In the genomic region with DNA sequence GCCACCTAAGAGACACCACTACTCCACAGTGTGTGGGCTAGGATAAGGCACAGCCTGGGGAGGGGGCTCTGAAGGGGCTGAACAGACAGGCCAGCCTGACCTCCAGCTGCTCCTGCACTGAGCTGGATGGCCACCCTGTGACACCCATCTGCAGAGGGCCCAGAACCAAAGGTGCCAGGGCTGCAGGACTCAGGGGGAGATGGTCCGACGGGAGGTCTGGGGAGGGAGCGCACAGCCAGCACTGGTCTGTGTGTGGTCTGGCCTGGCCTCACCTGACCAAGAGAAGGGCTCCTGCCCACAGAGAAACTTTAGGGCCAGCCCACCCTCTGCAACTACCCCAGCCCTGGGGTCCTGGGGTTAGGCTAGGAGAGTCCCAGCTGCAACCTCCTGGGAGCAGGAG, we compare ENCODE assay signal across 9 cellular contexts. TPM values are rescaled to one million over a fixed set of nuclear protein-coding genes. Genes with fewer than 3 reads are reported as not detected.
DNase-seq lines count a peak whose midpoint lies in the region; ATAC-seq and TF ChIP-seq lines count a peak whose summit lies in the region.
"Had no signal": no experiment of that assay in that cellular context is flagged by ENCODE, and none has a peak within 500 bp of the region (broad histone marks: within the 10 kb centered on the region; RNA-seq: fewer than 3 reads in every experiment).

No MANE protein-coding gene starts in this region.

- H3K27ac ChIP-seq in GM23338 (ENCODE audit: low read depth) (no peak overlapping the region), Peyer's patch (peak overlapping the region in 3 of 4 donors; percentile 55 to 82 (median 61)), fibroblast of lung (ENCODE audit: insufficient read depth, low read length) (no peak overlapping the region), psoas muscle (no peak overlapping the region)

- no peaks in the 10 kb centered on the region; the same call in 1 of the 2 replicates for H3K36me3 ChIP-seq in GM23338 (ENCODE audit: insufficient read depth)
- peaks cover 0 to 26% (median 0%) of the 10 kb centered on the region in 3 donors for H3K36me3 ChIP-seq in Peyer's patch
- peaks cover 20% of the 10 kb centered on the region for H3K36me3 ChIP-seq in fibroblast of lung (ENCODE audit: control insufficient read depth, insufficient read depth, low read length)
- peaks cover 3 to 34% of the 10 kb centered on the region in 2 donors for H3K36me3 ChIP-seq in psoas muscle (ENCODE audit: insufficient read depth in 1 of 2, low read depth in 1 of 2)

- DNase-seq in GM23338 (ENCODE audit: low spot score) (no peak), Peyer's patch (no peak), fibroblast of lung (ENCODE audit: low read depth in 2 of 2) (no peak), psoas muscle (no peak), head of caudate nucleus (no peak), T1000 (lab: John Stamatoyannopoulos, UW) (no peak)
- no peak for DNase-seq in activated CD8-positive, alpha-beta memory T cell treated with anti-CD3 and anti-CD28 coated beads, Interleukin-2, amount 10 ng/mL, durations not matched to agents 7 days and 5 days
- DNase-seq: NCI-H1930 had no signal

- H3K4me3 ChIP-seq in GM23338 (peak overlapping the region; percentile 84), Peyer's patch (peak overlapping the region in 1 of 4 donors; percentile 60), fibroblast of lung (replicated peaks in 1 of 4; ENCODE audit: control extremely low read depth in 1 of 4, insufficient read depth in 1 of 4, low read depth in 3 of 4, low read length in 4 of 4) (no peak overlapping the region), psoas muscle (peak overlapping the region; percentile 74)

- H2AFZ ChIP-seq in GM23338 (no peak overlapping the region), fibroblast of lung (ENCODE audit: low read length) (no peak overlapping the region)

- TF ChIP-seq CTCF in GM23338 (conservative IDR thresholded peaks at IDR 0.05; ENCODE audit: low read depth in 2 of 2) (no peak), Peyer's patch (IDR thresholded peaks at IDR 0.05) (no peak), fibroblast of lung (conservative IDR thresholded peaks at IDR 0.05 in 1 of 2, IDR thresholded peaks at IDR 0.05 in 1 of 2; ENCODE audit: low read depth in 1 of 2, low read length in 2 of 2) (no peak), psoas muscle (IDR thresholded peaks at IDR 0.05) (no peak)

- H3K27me3 ChIP-seq in GM23338 (ENCODE audit: insufficient read depth) (no peaks in the 10 kb centered on the region), Peyer's patch (no peaks in the 10 kb centered on the region), fibroblast of lung (ENCODE audit: control insufficient read depth, insufficient read depth, low read length) (no peaks in the 10 kb centered on the region), psoas muscle (ENCODE audit: insufficient read depth in 3 of 3, low read length in 2 of 3) (no peaks in the 10 kb centered on the region)

- peaks cover 10% of the 10 kb centered on the region for H3F3A ChIP-seq in GM23338 (replicated peaks; ENCODE audit: low read depth)

- H3K4me2 ChIP-seq in GM23338 (peak overlapping the region; percentile 89), fibroblast of lung (ENCODE audit: extremely low read depth, insufficient read depth, low read length) (peak overlapping the region; percentile 44)

- H3K4me1 ChIP-seq in GM23338 (ENCODE audit: insufficient read depth) (peaks cover 11% of the 10 kb centered on the region; the same call in 1 of the 2 replicates), Peyer's patch (peaks cover 0 to 38% (median 24%) of the 10 kb centered on the region in 4 donors), fibroblast of lung (ENCODE audit: control insufficient read depth, extremely low read depth, insufficient read depth, low read length) (peaks cover 6% of the 10 kb centered on the region), psoas muscle (peaks cover 16% of the 10 kb centered on the region)

- peak overlapping the region; percentile 75 for H3K4me3 Mint-ChIP-seq in GM23338
- H3K4me3 Mint-ChIP-seq in activated CD8-positive, alpha-beta memory T cell treated with anti-CD3 and anti-CD28 coated beads, Interleukin-2, amount 10 ng/mL, durations not matched to agents 7 days and 5 days, result no peak overlapping the region

- H3K9me3 Mint-ChIP-seq in GM23338, result no peaks in the 10 kb centered on the region
- no peaks in the 10 kb centered on the region for H3K9me3 Mint-ChIP-seq in activated CD8-positive, alpha-beta memory T cell treated with anti-CD3 and anti-CD28 coated beads, Interleukin-2, amount 10 ng/mL, durations not matched to agents 7 days and 5 days (ENCODE audit: low read depth)

- H3K79me2 ChIP-seq in GM23338 (replicated peaks; ENCODE audit: insufficient read depth), result no peaks in the 10 kb centered on the region
- no peaks in the 10 kb centered on the region for H3K79me2 ChIP-seq in fibroblast of lung (ENCODE audit: control insufficient read depth, insufficient read depth, low read length)

- intact Hi-C loops in psoas muscle (cut with DNase I), result no loop called here
- intact Hi-C loops in head of caudate nucleus (cut with DNase I), result no loop called here

- peaks cover 12% of the 10 kb centered on the region for H3K27me3 Mint-ChIP-seq in GM23338 (ENCODE audit: insufficient read depth, low read depth, poor library complexity)
- H3K27me3 Mint-ChIP-seq in activated CD8-positive, alpha-beta memory T cell treated with anti-CD3 and anti-CD28 coated beads, Interleukin-2, amount 10 ng/mL, durations not matched to agents 7 days and 5 days, result no peaks in the 10 kb centered on the region

- H3K4me1 Mint-ChIP-seq in GM23338, result peaks cover 13% of the 10 kb centered on the region; the same call in 2 of the 3 replicates
- peaks cover 34% of the 10 kb centered on the region for H3K4me1 Mint-ChIP-seq in activated CD8-positive, alpha-beta memory T cell treated with anti-CD3 and anti-CD28 coated beads, Interleukin-2, amount 10 ng/mL, durations not matched to agents 7 days and 5 days

- ATAC-seq in GM23338 (no peak), psoas muscle (no peak), HG03196 (IDR thresholded peaks at IDR 0.05; ENCODE audit: unreplicated experiment) (no peak)
- no peak for ATAC-seq in activated CD8-positive, alpha-beta memory T cell treated with anti-CD3 and anti-CD28 coated beads, Interleukin-2, amount 10 ng/mL, durations not matched to agents 7 days and 5 days

- H3K36me3 Mint-ChIP-seq in GM23338 (ENCODE audit: low read depth), result peaks cover 25% of the 10 kb centered on the region
- H3K36me3 Mint-ChIP-seq in activated CD8-positive, alpha-beta memory T cell treated with anti-CD3 and anti-CD28 coated beads, Interleukin-2, amount 10 ng/mL, durations not matched to agents 7 days and 5 days, result peaks cover 6% of the 10 kb centered on the region

- H3K9me3 ChIP-seq in Peyer's patch (no peaks in the 10 kb centered on the region), fibroblast of lung (ENCODE audit: control insufficient read depth, insufficient read depth, low read depth, low read length) (no peaks in the 10 kb centered on the region), psoas muscle (no peaks in the 10 kb centered on the region)

- H3K27ac Mint-ChIP-seq in GM23338, result no peak overlapping the region
- no peak overlapping the region for H3K27ac Mint-ChIP-seq in activated CD8-positive, alpha-beta memory T cell treated with anti-CD3 and anti-CD28 coated beads, Interleukin-2, amount 10 ng/mL, durations not matched to agents 7 days and 5 days

- no peak overlapping the region for H3K9ac ChIP-seq in fibroblast of lung (ENCODE audit: insufficient read depth, low read length)

- no peaks in the 10 kb centered on the region; the same call in 1 of the 2 replicates for H4K20me1 ChIP-seq in GM23338 (replicated peaks; ENCODE audit: insufficient read depth)
- H4K20me1 ChIP-seq in fibroblast of lung (ENCODE audit: control insufficient read depth, extremely low read depth, insufficient read depth, low read length), result no peaks in the 10 kb centered on the region

- CTCF ChIA-PET in activated CD8-positive, alpha-beta memory T cell treated with anti-CD3 and anti-CD28 coated beads, Interleukin-2, amount 10 ng/mL, durations not matched to agents 7 days and 5 days (lab: Charles Lee), result interaction anchor here (1.0 to 5.1 kb wide), 7 partner anchors 8 to 114 kb away, joined by 3 to 49 read pairs (median 4); no protein-coding TSS in a partner anchor

- no peak for TF ChIP-seq POLR2A in Peyer's patch (IDR thresholded peaks at IDR 0.05)

- 88 to 100% (median 94%) methylated on average over 3 of the region's 3 CpGs for WGBS in psoas muscle, 3 donors

- H3K9me2 ChIP-seq in GM23338 (ENCODE audit: insufficient read depth), result no peaks in the 10 kb centered on the region

RNA-seq across cellular contexts. Expression of a gene that starts 0.8 kb away (rescaled TPM):
- total RNA-seq in GM23338 (2014; rRNA removed; shearing (Covaris generic)), result 1.2 and 10.1 TPM in 2 replicates
- polyA plus RNA-seq in GM23338 (2016; fragmentation: Nextera tagmentation; extraction: Ambion mirVana) (4.0 and 5.8 TPM in 2 replicates), fibroblast of lung (0.32 and 0.78 TPM in 2 replicates), psoas muscle (1 to 10 TPM; 1.5 to 2.2 (median 2.1) TPM)
- total RNA-seq in Peyer's patch (10 to 100 TPM in 1 of 4 donors, 1 to 10 TPM in 2, not detected in 1; 1.9 to 12.4 (median 3.6) TPM), fibroblast of lung (0.83 and 4.1 TPM in 2 replicates), psoas muscle (1 to 10 TPM; 1.7 to 6.7 (median 4.5) TPM)
- polyA plus RNA-seq in fibroblast of lung (2012), result 1.1 and 2.4 TPM in 2 replicates
- not detected in 2 replicates for polyA minus RNA-seq in fibroblast of lung (ENCODE audit: low replicate concordance)
- total RNA-seq in activated CD8-positive, alpha-beta memory T cell treated with anti-CD3 and anti-CD28 coated beads, Interleukin-2, amount 10 ng/mL, durations not matched to agents 7 days and 5 days, result 1 to 10 TPM in 1 of 2 experiments, under 1 TPM in 1; 0.91 to 1.5 TPM

RNA-seq across cellular contexts. Expression of a gene that starts 12.1 kb away (rescaled TPM):
- total RNA-seq in GM23338 (2014; rRNA removed; shearing (Covaris generic)), result 101 and 102 TPM in 2 replicates
- polyA plus RNA-seq in GM23338 (2016; fragmentation: Nextera tagmentation; extraction: Ambion mirVana), result 32.3 and 37.7 TPM in 2 replicates
- total RNA-seq in Peyer's patch, result 1,000 to 10,000 TPM in 2 of 4 donors, 100 to 1,000 TPM in 2; 366 to 1,291 (median 1,007) TPM
- 116 and 157 TPM in 2 replicates for total RNA-seq in fibroblast of lung
- polyA plus RNA-seq in fibroblast of lung, result 172 and 175 TPM in 2 replicates
- 144 and 153 TPM in 2 replicates for polyA plus RNA-seq in fibroblast of lung (2012)
- polyA minus RNA-seq in fibroblast of lung (ENCODE audit: low replicate concordance), result 468 and 469 TPM in 2 replicates
- 10 to 100 TPM; 29.3 to 58.4 (median 50.7) TPM for total RNA-seq in psoas muscle
- 100 to 1,000 TPM in 1 of 3 donors, 10 to 100 TPM in 2; 40.9 to 136 (median 63.4) TPM for polyA plus RNA-seq in psoas muscle
- total RNA-seq in activated CD8-positive, alpha-beta memory T cell treated with anti-CD3 and anti-CD28 coated beads, Interleukin-2, amount 10 ng/mL, durations not matched to agents 7 days and 5 days, result 100 to 1,000 TPM; 100 to 116 TPM

RNA-seq across cellular contexts. Expression of a gene that starts 26.1 kb away (rescaled TPM):
- total RNA-seq in GM23338 (2014; rRNA removed; shearing (Covaris generic)), result 83.6 and 92.6 TPM in 2 replicates
- polyA plus RNA-seq in GM23338 (2016; fragmentation: Nextera tagmentation; extraction: Ambion mirVana) (52.5 and 58.0 TPM in 2 replicates), fibroblast of lung (212 and 310 TPM in 2 replicates), psoas muscle (100 to 1,000 TPM; 463 to 917 (median 671) TPM)
- total RNA-seq in Peyer's patch (100 to 1,000 TPM; 287 to 417 (median 348) TPM), fibroblast of lung (1,096 and 1,894 TPM in 2 replicates), psoas muscle (1,000 to 10,000 TPM in 1 of 4 donors, 100 to 1,000 TPM in 3; 688 to 1,199 (median 831) TPM)
- polyA plus RNA-seq in fibroblast of lung (2012), result 451 and 724 TPM in 2 replicates
- 385 and 386 TPM in 2 replicates for polyA minus RNA-seq in fibroblast of lung (ENCODE audit: low replicate concordance)
- total RNA-seq in activated CD8-positive, alpha-beta memory T cell treated with anti-CD3 and anti-CD28 coated beads, Interleukin-2, amount 10 ng/mL, durations not matched to agents 7 days and 5 days, result 100 to 1,000 TPM; 130 to 198 TPM

Comparison
In these comparisons a context has a peak if more than half of its experiments do, and no peak if none do; other contexts are left out.
1. H3K27ac ChIP-seq: peak in Peyer's patch (3 of 4); none in GM23338 (single experiment), fibroblast of lung (single experiment) and psoas muscle (single experiment).
2. H3K4me3 ChIP-seq: peak in GM23338 (single experiment) and psoas muscle (single experiment); none in fibroblast of lung (0 of 4).